Comparison of ENCODE assay signal across 1 cellular context in genomic region chr20:25057234-25058050, GRCh38.
TF ChIP-seq lines count a peak whose summit lies in the region.

No MANE protein-coding gene starts in this region.

TF ChIP-seq in HepG2, 621 proteins besides CTCF, POLR2A, EP300 and RAD21 (continued from another document and continues in another):
- TF ChIP-seq MXD4 (CRISPR knock-in tag; IDR thresholded peaks at IDR 0.05) (no peak), ZNF766 (CRISPR knock-in tag; IDR thresholded peaks at IDR 0.05; ENCODE audit: borderline replicate concordance) (0 out of 2 replicates have a peak, but pooled peaks have one; percentile 56), ZNF136 (CRISPR knock-in tag; IDR thresholded peaks at IDR 0.05; ENCODE audit: low read depth) (no peak), ELF4 (CRISPR knock-in tag; IDR thresholded peaks at IDR 0.05; ENCODE audit: borderline replicate concordance) (no peak), ZNF30 (CRISPR knock-in tag; IDR thresholded peaks at IDR 0.05) (no peak), SRSF1 (optimal IDR thresholded peaks at IDR 0.05; ENCODE audit: low read depth, low read length) (peak; percentile 55), MLLT10 (CRISPR knock-in tag; IDR thresholded peaks at IDR 0.05) (no peak), ZNF749 (CRISPR knock-in tag; IDR thresholded peaks at IDR 0.05; ENCODE audit: borderline replicate concordance) (no peak; the same call in 1 of the 2 replicates), ZBTB40 (IDR thresholded peaks at IDR 0.05) (no peak), ZBTB40 (CRISPR knock-in tag; IDR thresholded peaks at IDR 0.05) (peak; percentile 59), PPARG (CRISPR knock-in tag; conservative IDR thresholded peaks at IDR 0.05) (no peak), ZNF788 (CRISPR knock-in tag; IDR thresholded peaks at IDR 0.05; ENCODE audit: borderline replicate concordance) (peak; percentile 68; the same call in 1 of the 2 replicates), ZNF83 (CRISPR knock-in tag; IDR thresholded peaks at IDR 0.05; ENCODE audit: borderline replicate concordance) (no peak), ETV6 (CRISPR knock-in tag; conservative IDR thresholded peaks at IDR 0.05) (0 out of 2 replicates have a peak, but pooled peaks have one; percentile 11), SMYD3 (CRISPR knock-in tag; IDR thresholded peaks at IDR 0.05) (0 out of 2 replicates have a peak, but pooled peaks have one; percentile 42), ATM (IDR thresholded peaks at IDR 0.05; ENCODE audit: borderline replicate concordance) (no peak), ZFP90 (CRISPR knock-in tag; IDR thresholded peaks at IDR 0.05; ENCODE audit: borderline replicate concordance) (no peak; the same call in 1 of the 2 replicates), HNRNPLL (IDR thresholded peaks at IDR 0.05; ENCODE audit: low read depth, low read length, poor library complexity, severe bottlenecking) (peak; percentile 85), MAFF (IDR thresholded peaks at IDR 0.05; ENCODE audit: low read depth, low read length) (no peak), HOXA9 (CRISPR knock-in tag; IDR thresholded peaks at IDR 0.05; ENCODE audit: borderline replicate concordance) (no peak; the same call in 1 of the 2 replicates), PCBP1 (IDR thresholded peaks at IDR 0.05; ENCODE audit: borderline replicate concordance, low read depth, low read length) (no peak), PAF1 (CRISPR knock-in tag; IDR thresholded peaks at IDR 0.05) (no peak), CREB1 (IDR thresholded peaks at IDR 0.05) (peak; percentile 8; the same call in 1 of the 2 replicates), CREB1 (CRISPR knock-in tag; IDR thresholded peaks at IDR 0.05) (no peak), ZHX1 (CRISPR knock-in tag; IDR thresholded peaks at IDR 0.05; ENCODE audit: low read depth) (no peak; the same call in 1 of the 2 replicates), MXD3 (CRISPR knock-in tag; IDR thresholded peaks at IDR 0.05) (peak; percentile 86), ZNF121 (CRISPR knock-in tag; IDR thresholded peaks at IDR 0.05) (peak; percentile 57; the same call in 1 of the 2 replicates), ZNF512 (CRISPR knock-in tag; IDR thresholded peaks at IDR 0.05) (no peak; the same call in 1 of the 2 replicates), SOX13 (IDR thresholded peaks at IDR 0.05) (no peak), SOX13 (CRISPR knock-in tag; conservative IDR thresholded peaks at IDR 0.05 in 1 of 2, IDR thresholded peaks at IDR 0.05 in 1 of 2) (no peak), PHF8 (CRISPR knock-in tag; IDR thresholded peaks at IDR 0.05) (peak; percentile 85), ZNF232 (CRISPR knock-in tag; IDR thresholded peaks at IDR 0.05; ENCODE audit: borderline replicate concordance) (peak; percentile 80; the same call in 1 of the 2 replicates)
- TF ChIP-seq, protein P1, sequence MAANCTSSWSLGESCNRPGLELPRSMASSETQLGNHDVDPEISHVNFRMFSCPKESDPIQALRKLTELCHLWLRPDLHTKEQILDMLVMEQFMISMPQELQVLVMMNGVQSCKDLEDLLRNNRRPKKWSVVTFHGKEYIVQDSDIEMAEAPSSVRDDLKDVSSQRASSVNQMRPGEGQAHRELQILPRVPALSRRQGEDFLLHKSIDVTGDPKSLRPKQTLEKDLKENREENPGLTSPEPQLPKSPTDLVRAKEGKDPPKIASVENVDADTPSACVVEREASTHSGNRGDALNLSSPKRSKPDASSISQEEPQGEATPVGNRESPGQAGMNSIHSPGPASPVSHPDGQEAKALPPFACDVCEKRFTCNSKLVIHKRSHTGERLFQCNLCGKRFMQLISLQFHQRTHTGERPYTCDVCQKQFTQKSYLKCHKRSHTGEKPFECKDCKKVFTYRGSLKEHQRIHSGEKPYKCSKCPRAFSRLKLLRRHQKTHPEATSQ (CRISPR knock-in tag; IDR thresholded peaks at IDR 0.05; ENCODE audit: borderline replicate concordance) = no peak
- TF ChIP-seq, protein P2, sequence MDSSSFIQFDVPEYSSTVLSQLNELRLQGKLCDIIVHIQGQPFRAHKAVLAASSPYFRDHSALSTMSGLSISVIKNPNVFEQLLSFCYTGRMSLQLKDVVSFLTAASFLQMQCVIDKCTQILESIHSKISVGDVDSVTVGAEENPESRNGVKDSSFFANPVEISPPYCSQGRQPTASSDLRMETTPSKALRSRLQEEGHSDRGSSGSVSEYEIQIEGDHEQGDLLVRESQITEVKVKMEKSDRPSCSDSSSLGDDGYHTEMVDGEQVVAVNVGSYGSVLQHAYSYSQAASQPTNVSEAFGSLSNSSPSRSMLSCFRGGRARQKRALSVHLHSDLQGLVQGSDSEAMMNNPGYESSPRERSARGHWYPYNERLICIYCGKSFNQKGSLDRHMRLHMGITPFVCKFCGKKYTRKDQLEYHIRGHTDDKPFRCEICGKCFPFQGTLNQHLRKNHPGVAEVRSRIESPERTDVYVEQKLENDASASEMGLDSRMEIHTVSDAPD (CRISPR knock-in tag; IDR thresholded peaks at IDR 0.05) = no peak
- TF ChIP-seq, protein P3, sequence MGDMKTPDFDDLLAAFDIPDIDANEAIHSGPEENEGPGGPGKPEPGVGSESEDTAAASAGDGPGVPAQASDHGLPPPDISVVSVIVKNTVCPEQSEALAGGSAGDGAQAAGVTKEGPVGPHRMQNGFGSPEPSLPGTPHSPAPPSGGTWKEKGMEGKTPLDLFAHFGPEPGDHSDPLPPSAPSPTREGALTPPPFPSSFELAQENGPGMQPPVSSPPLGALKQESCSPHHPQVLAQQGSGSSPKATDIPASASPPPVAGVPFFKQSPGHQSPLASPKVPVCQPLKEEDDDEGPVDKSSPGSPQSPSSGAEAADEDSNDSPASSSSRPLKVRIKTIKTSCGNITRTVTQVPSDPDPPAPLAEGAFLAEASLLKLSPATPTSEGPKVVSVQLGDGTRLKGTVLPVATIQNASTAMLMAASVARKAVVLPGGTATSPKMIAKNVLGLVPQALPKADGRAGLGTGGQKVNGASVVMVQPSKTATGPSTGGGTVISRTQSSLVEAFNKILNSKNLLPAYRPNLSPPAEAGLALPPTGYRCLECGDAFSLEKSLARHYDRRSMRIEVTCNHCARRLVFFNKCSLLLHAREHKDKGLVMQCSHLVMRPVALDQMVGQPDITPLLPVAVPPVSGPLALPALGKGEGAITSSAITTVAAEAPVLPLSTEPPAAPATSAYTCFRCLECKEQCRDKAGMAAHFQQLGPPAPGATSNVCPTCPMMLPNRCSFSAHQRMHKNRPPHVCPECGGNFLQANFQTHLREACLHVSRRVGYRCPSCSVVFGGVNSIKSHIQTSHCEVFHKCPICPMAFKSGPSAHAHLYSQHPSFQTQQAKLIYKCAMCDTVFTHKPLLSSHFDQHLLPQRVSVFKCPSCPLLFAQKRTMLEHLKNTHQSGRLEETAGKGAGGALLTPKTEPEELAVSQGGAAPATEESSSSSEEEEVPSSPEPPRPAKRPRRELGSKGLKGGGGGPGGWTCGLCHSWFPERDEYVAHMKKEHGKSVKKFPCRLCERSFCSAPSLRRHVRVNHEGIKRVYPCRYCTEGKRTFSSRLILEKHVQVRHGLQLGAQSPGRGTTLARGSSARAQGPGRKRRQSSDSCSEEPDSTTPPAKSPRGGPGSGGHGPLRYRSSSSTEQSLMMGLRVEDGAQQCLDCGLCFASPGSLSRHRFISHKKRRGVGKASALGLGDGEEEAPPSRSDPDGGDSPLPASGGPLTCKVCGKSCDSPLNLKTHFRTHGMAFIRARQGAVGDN (CRISPR knock-in tag; IDR thresholded peaks at IDR 0.05) = peak; percentile 94
- TF ChIP-seq, protein P4, sequence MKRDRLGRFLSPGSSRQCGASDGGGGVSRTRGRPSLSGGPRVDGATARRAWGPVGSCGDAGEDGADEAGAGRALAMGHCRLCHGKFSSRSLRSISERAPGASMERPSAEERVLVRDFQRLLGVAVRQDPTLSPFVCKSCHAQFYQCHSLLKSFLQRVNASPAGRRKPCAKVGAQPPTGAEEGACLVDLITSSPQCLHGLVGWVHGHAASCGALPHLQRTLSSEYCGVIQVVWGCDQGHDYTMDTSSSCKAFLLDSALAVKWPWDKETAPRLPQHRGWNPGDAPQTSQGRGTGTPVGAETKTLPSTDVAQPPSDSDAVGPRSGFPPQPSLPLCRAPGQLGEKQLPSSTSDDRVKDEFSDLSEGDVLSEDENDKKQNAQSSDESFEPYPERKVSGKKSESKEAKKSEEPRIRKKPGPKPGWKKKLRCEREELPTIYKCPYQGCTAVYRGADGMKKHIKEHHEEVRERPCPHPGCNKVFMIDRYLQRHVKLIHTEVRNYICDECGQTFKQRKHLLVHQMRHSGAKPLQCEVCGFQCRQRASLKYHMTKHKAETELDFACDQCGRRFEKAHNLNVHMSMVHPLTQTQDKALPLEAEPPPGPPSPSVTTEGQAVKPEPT (CRISPR knock-in tag; IDR thresholded peaks at IDR 0.05; ENCODE audit: low read depth) = 0 out of 2 replicates have a peak, but pooled peaks have one; percentile 26
